ENCODE assay signal across 18 cellular contexts in genomic region chr7:136912339-136912738, GRCh38. TPM values are rescaled to one million over a fixed set of nuclear protein-coding genes. Genes with fewer than 3 reads are reported as not detected.
DNase-seq lines count a peak whose midpoint lies in the region; ATAC-seq, FAIRE-seq and TF ChIP-seq lines count a peak whose summit lies in the region.
"Had no signal": no experiment of that assay in that cellular context is flagged by ENCODE, and none has a peak within 500 bp of the region (broad histone marks: within the 10 kb centered on the region; RNA-seq: fewer than 3 reads in every experiment).

No MANE protein-coding gene starts in this region.

- H3K4me1 Mint-ChIP-seq in astrocyte (ENCODE audit: low read depth, unreplicated experiment) (no peaks in the 10 kb centered on the region), H9 (peaks cover 0 to 4% of the 10 kb centered on the region in 2 experiments; a peak in 2 of 4 replicates)
- no peaks in the 10 kb centered on the region for H3K4me1 Mint-ChIP-seq in effector memory CD8-positive, alpha-beta T cell (ENCODE audit: low read depth in 2 of 2)
- H3K4me1 Mint-ChIP-seq: CD4-positive, alpha-beta memory T cell had no signal

- no peak for DNase-seq in IMR-90
- peak; percentile 8 for DNase-seq in astrocyte (ENCODE audit: low read depth)
- DNase-seq in mesenchymal stem cell: peak; percentile 33
- DNase-seq in H9: no peak
- no peak for DNase-seq in effector memory CD8-positive, alpha-beta T cell
- DNase-seq in hypothalamus (lab: John Stamatoyannopoulos, UW): no peak
- DNase-seq: C1 segment of cervical spinal cord; Calu3; CD4-positive, alpha-beta memory T cell; COR-L47; DMS53; DMS79 treated with DMSO at 0.1 percent for 48 hours; GF-D8; GM23248; HCEC 1CT had no signal

- H3K56ac ChIP-seq in IMR-90 (ENCODE audit: extremely low read depth, insufficient read depth, low read length) (no peak overlapping the region), H9 (ENCODE audit: insufficient read length, low read depth, low read length) (no peak overlapping the region)

- H3K18ac ChIP-seq in IMR-90 (ENCODE audit: low read depth, low read length) (no peak overlapping the region), mesenchymal stem cell (ENCODE audit: low read depth in 1 of 2, low read length in 2 of 2) (no peak overlapping the region), H9 (ENCODE audit: insufficient read length, low read depth, low read length) (no peak overlapping the region)

- dilution Hi-C loops in IMR-90 (cut with HindIII; ENCODE audit: low sequenced_read_pairs, unreplicated experiment): no loop called here

- TF ChIP-seq CTCF in IMR-90 (conservative IDR thresholded peaks at IDR 0.05; ENCODE audit: low read depth, low read length) (no peak), astrocyte (IDR thresholded peaks at IDR 0.05; ENCODE audit: insufficient read depth, low read depth, low read length) (no peak), H9 (conservative IDR thresholded peaks at IDR 0.05) (no peak)

- H2BK5ac ChIP-seq in IMR-90 (ENCODE audit: low read depth, low read length, poor library complexity, severe bottlenecking) (peak overlapping the region; percentile 53), mesenchymal stem cell (ENCODE audit: low read depth, low read length, poor library complexity, severe bottlenecking) (no peak overlapping the region), H9 (ENCODE audit: insufficient read length, low read length) (no peak overlapping the region)

- H3K27me3 Mint-ChIP-seq in astrocyte (ENCODE audit: low read depth, unreplicated experiment): no peaks in the 10 kb centered on the region
- no peaks in the 10 kb centered on the region; the same call in 1 of the 2 replicates for H3K27me3 Mint-ChIP-seq in H9 (ENCODE audit: low read depth)
- no peaks in the 10 kb centered on the region for H3K27me3 Mint-ChIP-seq in effector memory CD8-positive, alpha-beta T cell
- H3K27me3 Mint-ChIP-seq: CD4-positive, alpha-beta memory T cell had no signal

- H4K5ac ChIP-seq in IMR-90 (ENCODE audit: low read depth, low read length): peak overlapping the region; percentile 84; the same call in 1 of the 2 replicates
- H4K5ac ChIP-seq in H9 (ENCODE audit: insufficient read length, low read depth, low read length): no peak overlapping the region

- no peak for FAIRE-seq in astrocyte (lab: Jason Lieb, UNC)
- FAIRE-seq: GM12891, GM18507 had no signal

- H3K4me1 ChIP-seq in IMR-90 (ENCODE audit: control insufficient read depth, insufficient read depth, low read length): peaks cover 3% of the 10 kb centered on the region
- H3K4me1 ChIP-seq in astrocyte (ENCODE audit: insufficient read depth, low read length): no peaks in the 10 kb centered on the region
- H3K4me1 ChIP-seq in mesenchymal stem cell (ENCODE audit: control insufficient read depth, insufficient read depth, low read depth, low read length): no peaks in the 10 kb centered on the region
- H3K4me1 ChIP-seq in H9 (ENCODE audit: insufficient read depth, low read length): no peaks in the 10 kb centered on the region

- H3K9me3 ChIP-seq in IMR-90 (ENCODE audit: control insufficient read depth, insufficient read depth, low read length) (no peaks in the 10 kb centered on the region), astrocyte (ENCODE audit: insufficient read depth, low read depth, low read length) (no peaks in the 10 kb centered on the region), mesenchymal stem cell (ENCODE audit: control insufficient read depth, low read length) (no peaks in the 10 kb centered on the region), H9 (ENCODE audit: control insufficient read depth, low read depth, low read length) (no peaks in the 10 kb centered on the region)

- H3K4ac ChIP-seq in IMR-90 (ENCODE audit: low read depth, low read length) (0 out of 2 replicates have a peak overlapping the region, but pooled peaks have one; percentile 4), mesenchymal stem cell (ENCODE audit: low read depth in 1 of 2, low read length in 2 of 2) (no peak overlapping the region), H9 (ENCODE audit: low read depth, low read length) (no peak overlapping the region)

- H3K9me3 Mint-ChIP-seq in astrocyte (ENCODE audit: unreplicated experiment) (no peaks in the 10 kb centered on the region), H9 (no peaks in the 10 kb centered on the region)
- peaks cover 0 to 6% of the 10 kb centered on the region in 2 donors for H3K9me3 Mint-ChIP-seq in effector memory CD8-positive, alpha-beta T cell

- H4K8ac ChIP-seq in IMR-90 (ENCODE audit: low read depth in 2 of 2, low read length in 2 of 2): peak overlapping the region; percentile 16 to 71; a peak in 3 of 4 replicates
- no peak overlapping the region for H4K8ac ChIP-seq in mesenchymal stem cell (ENCODE audit: low read length)
- H4K8ac ChIP-seq in H9 (replicated peaks; ENCODE audit: insufficient read length, low read depth, low read length): no peak overlapping the region

- 0 out of 2 replicates have a peak overlapping the region, but pooled peaks have one; percentile 32 for H2BK120ac ChIP-seq in IMR-90 (ENCODE audit: low read depth, low read length)
- no peak overlapping the region for H2BK120ac ChIP-seq in mesenchymal stem cell (ENCODE audit: low read depth, low read length)
- no peak overlapping the region for H2BK120ac ChIP-seq in H9 (ENCODE audit: low read depth, low read length, poor library complexity, severe bottlenecking)

- H3K36me3 Mint-ChIP-seq in astrocyte (ENCODE audit: low read depth, unreplicated experiment): no peaks in the 10 kb centered on the region
- H3K36me3 Mint-ChIP-seq in H9 (ENCODE audit: insufficient read depth in 1 of 3, low read depth in 3 of 3): no peaks in the 10 kb centered on the region
- no peaks in the 10 kb centered on the region for H3K36me3 Mint-ChIP-seq in effector memory CD8-positive, alpha-beta T cell (ENCODE audit: insufficient read depth)
- H3K36me3 Mint-ChIP-seq: CD4-positive, alpha-beta memory T cell had no signal

- TF ChIP-seq RAD21 in IMR-90 (IDR thresholded peaks at IDR 0.05; ENCODE audit: low read length): no peak

- no peaks in the 10 kb centered on the region for H3K23me2 ChIP-seq in H9 (ENCODE audit: insufficient read length, low read depth, low read length, poor library complexity, severe bottlenecking)

- H3K27ac Mint-ChIP-seq in astrocyte (ENCODE audit: unreplicated experiment): no peak overlapping the region
- no peak overlapping the region for H3K27ac Mint-ChIP-seq in H9
- no peak overlapping the region for H3K27ac Mint-ChIP-seq in effector memory CD8-positive, alpha-beta T cell
- H3K27ac Mint-ChIP-seq: CD4-positive, alpha-beta memory T cell had no signal

- no peak overlapping the region for H3T11ph ChIP-seq in H9 (ENCODE audit: low read length)

- TF ChIP-seq POLR2A in IMR-90 (IDR thresholded peaks at IDR 0.05; ENCODE audit: low read depth, low read length): no peak

- BruUV-seq in IMR-90 (replicated peaks; lab: Mats Ljungman, UMichigan): no TSS peak

- no CpG with 5 or more reads among the region's 3 CpGs for WGBS in IMR-90 (ENCODE audit: extremely low coverage in 2 of 2, insufficient read length in 1 of 2), 2 experiments
- 10% methylated on average over 2 of the region's 3 CpGs for WGBS in mesenchymal stem cell
- no CpG with 5 or more reads among the region's 3 CpGs for WGBS in H9 (ENCODE audit: extremely low coverage, insufficient read length, low lambda C conversion rate)

- no peak overlapping the region for H3K4me3 Mint-ChIP-seq in astrocyte (ENCODE audit: unreplicated experiment)
- no peak overlapping the region for H3K4me3 Mint-ChIP-seq in H9
- H3K4me3 Mint-ChIP-seq in effector memory CD8-positive, alpha-beta T cell: no peak overlapping the region
- H3K4me3 Mint-ChIP-seq: CD4-positive, alpha-beta memory T cell had no signal

- H3K9me1 ChIP-seq in IMR-90 (ENCODE audit: insufficient read depth, low read length): peaks cover 6% of the 10 kb centered on the region

- H3K4me2 ChIP-seq in IMR-90 (ENCODE audit: low read depth, low read length) (no peak overlapping the region), astrocyte (ENCODE audit: low read length) (no peak overlapping the region), mesenchymal stem cell (ENCODE audit: low read length, poor library complexity, severe bottlenecking) (no peak overlapping the region), H9 (ENCODE audit: insufficient read depth, insufficient read length, low read length) (no peak overlapping the region)

- POLR2A ChIA-PET in IMR-90 (lab: Charles Lee; ENCODE audit: unreplicated experiment): no interaction called here

- no peaks in the 10 kb centered on the region for H3K27me3 ChIP-seq in IMR-90 (ENCODE audit: control insufficient read depth, insufficient read depth, low read length)
- H3K27me3 ChIP-seq in astrocyte (ENCODE audit: insufficient read depth, low read length): no peaks in the 10 kb centered on the region
- no peaks in the 10 kb centered on the region for H3K27me3 ChIP-seq in mesenchymal stem cell (ENCODE audit: control insufficient read depth in 1 of 2, insufficient read depth in 1 of 2, low read length in 2 of 2)
- no peaks in the 10 kb centered on the region for H3K27me3 ChIP-seq in H9 (ENCODE audit: insufficient read depth, low read length)

- H4K20me1 ChIP-seq in IMR-90 (ENCODE audit: insufficient read depth, low read length) (peaks cover 14% of the 10 kb centered on the region; the same call in 1 of the 2 replicates), astrocyte (ENCODE audit: insufficient read depth, low read length) (no peaks in the 10 kb centered on the region), H9 (ENCODE audit: control insufficient read depth, insufficient read depth, insufficient read length) (no peaks in the 10 kb centered on the region)

- intact Hi-C loops in IMR-90 (cut with micrococcal nuclease): no loop called here

- peaks cover 13 to 63% of the 10 kb centered on the region in 2 experiments for H3K79me1 ChIP-seq in IMR-90 (ENCODE audit: low read depth in 1 of 2, low read length in 2 of 2)
- no peaks in the 10 kb centered on the region for H3K79me1 ChIP-seq in mesenchymal stem cell (replicated peaks; ENCODE audit: low read length, poor library complexity, severe bottlenecking)
- H3K79me1 ChIP-seq in H9 (ENCODE audit: insufficient read depth, low read depth, low read length, poor library complexity, severe bottlenecking): no peaks in the 10 kb centered on the region

- ATAC-seq in IMR-90 (ENCODE audit: low read depth): no peak
- no peak for ATAC-seq in effector memory CD8-positive, alpha-beta T cell (replicated peaks)

- no peak overlapping the region for H2BK15ac ChIP-seq in IMR-90 (ENCODE audit: low read depth, low read length)
- no peak overlapping the region for H2BK15ac ChIP-seq in mesenchymal stem cell (ENCODE audit: low read depth, poor library complexity, severe bottlenecking)
- H2BK15ac ChIP-seq in H9 (ENCODE audit: low read depth, low read length): no peak overlapping the region

- no peak overlapping the region for H3K4me3 ChIP-seq in IMR-90 (ENCODE audit: insufficient read depth, low read depth, low read length)
- no peak overlapping the region for H3K4me3 ChIP-seq in astrocyte (ENCODE audit: insufficient read depth, low read depth, low read length)
- no peak overlapping the region for H3K4me3 ChIP-seq in mesenchymal stem cell (ENCODE audit: insufficient read depth in 1 of 2, low read depth in 1 of 2, low read length in 2 of 2)
- H3K4me3 ChIP-seq: GM23248 had no signal

- H2AFZ ChIP-seq in IMR-90 (replicated peaks; ENCODE audit: low read length, poor library complexity) (no peak overlapping the region), astrocyte (ENCODE audit: low read depth, low read length) (no peak overlapping the region), mesenchymal stem cell (ENCODE audit: low read depth, low read length) (no peak overlapping the region), H9 (ENCODE audit: low read length) (no peak overlapping the region)
- H2AFZ ChIP-seq: GM23248 had no signal

- H3K27ac ChIP-seq in IMR-90 (ENCODE audit: insufficient read depth, low read length) (no peak overlapping the region; the same call in 1 of the 2 replicates), astrocyte (ENCODE audit: low read depth, low read length) (no peak overlapping the region), mesenchymal stem cell (ENCODE audit: low read length, poor library complexity, severe bottlenecking) (no peak overlapping the region), H9 (ENCODE audit: insufficient read length, low read depth, low read length) (no peak overlapping the region)
- H3K27ac ChIP-seq: GM23248 had no signal

- H2AK9ac ChIP-seq in IMR-90 (replicated peaks; ENCODE audit: low read depth, low read length, poor library complexity): no peak overlapping the region

- H3K9ac ChIP-seq in IMR-90 (ENCODE audit: low read depth, low read length) (no peak overlapping the region), astrocyte (ENCODE audit: low read length) (no peak overlapping the region), mesenchymal stem cell (ENCODE audit: low read length) (no peak overlapping the region), H9 (ENCODE audit: extremely low read depth, insufficient read length, low read length) (no peak overlapping the region)
- H3K9ac ChIP-seq: GM23248 had no signal

- no peak overlapping the region for H2BK12ac ChIP-seq in mesenchymal stem cell (ENCODE audit: low read length in 2 of 2)
- H2BK12ac ChIP-seq in H9 (ENCODE audit: insufficient read length, low read depth, low read length): no peak overlapping the region

- H3K23ac ChIP-seq in IMR-90 (ENCODE audit: low read depth, low read length) (peak overlapping the region; percentile 84; the same call in 1 of the 2 replicates), mesenchymal stem cell (ENCODE audit: low read length in 2 of 2) (no peak overlapping the region), H9 (ENCODE audit: insufficient read length, low read depth, low read length) (no peak overlapping the region)

- H3K36me3 ChIP-seq in IMR-90 (ENCODE audit: control insufficient read depth, insufficient read depth, low read length) (peaks cover 10% of the 10 kb centered on the region), astrocyte (ENCODE audit: insufficient read depth, low read length) (no peaks in the 10 kb centered on the region), mesenchymal stem cell (ENCODE audit: control insufficient read depth in 1 of 2, insufficient read depth in 2 of 2, low read depth in 1 of 2, low read length in 2 of 2) (no peaks in the 10 kb centered on the region)

- CTCF ChIA-PET in IMR-90 (lab: Yijun Ruan, JAX): no interaction called here

- H4K91ac ChIP-seq in IMR-90 (ENCODE audit: insufficient read depth, low read depth, low read length) (peak overlapping the region; percentile 33; the same call in 1 of the 2 replicates), mesenchymal stem cell (ENCODE audit: low read length) (no peak overlapping the region), H9 (ENCODE audit: insufficient read length, low read depth, low read length) (no peak overlapping the region)

- H2AK5ac ChIP-seq in IMR-90 (ENCODE audit: low read depth, low read length): 0 out of 2 replicates have a peak overlapping the region, but pooled peaks have one; percentile 70
- no peak overlapping the region for H2AK5ac ChIP-seq in mesenchymal stem cell (ENCODE audit: low read length, severe bottlenecking)
- H2AK5ac ChIP-seq in H9 (ENCODE audit: insufficient read length, low read length): no peak overlapping the region

- H2BK20ac ChIP-seq in IMR-90 (ENCODE audit: low read depth, low read length) (no peak overlapping the region), H9 (ENCODE audit: low read depth, low read length, poor library complexity, severe bottlenecking) (no peak overlapping the region)

- H3K79me2 ChIP-seq in astrocyte (ENCODE audit: insufficient read depth, low read length) (no peaks in the 10 kb centered on the region), H9 (ENCODE audit: insufficient read depth, low read length) (no peaks in the 10 kb centered on the region)

- H3K14ac ChIP-seq in IMR-90 (replicated peaks; ENCODE audit: low read depth, low read length) (no peak overlapping the region), mesenchymal stem cell (ENCODE audit: low read length in 2 of 2) (no peak overlapping the region), H9 (ENCODE audit: insufficient read depth, low read length) (no peak overlapping the region)

- in situ Hi-C loops in IMR-90 (cut with MboI; ENCODE audit: low sequenced_read_pairs): no loop called here

RNA-seq across cellular contexts. Expression of gene CHRM2, which starts 43.9 kb away (rescaled TPM):
- 144 and 184 TPM in 2 replicates for total RNA-seq in IMR-90 (2012; rRNA removed)
- polyA plus RNA-seq in IMR-90 (2012; rRNA removed): 77.9 and 79.3 TPM in 2 replicates
- polyA plus RNA-seq in IMR-90 (2012; cell fraction: cytosol; rRNA removed): 30.1 and 41.1 TPM in 2 replicates
- polyA plus RNA-seq in IMR-90 (2012; cell fraction: nucleus; rRNA removed; ENCODE audit: low replicate concordance): 75.4 and 103 TPM in 2 replicates
- total RNA-seq in astrocyte: not detected in 2 replicates
- 36.0 TPM for polyA plus RNA-seq in mesenchymal stem cell (2013, experiment 1 of 2)
- polyA plus RNA-seq in mesenchymal stem cell (2013, experiment 2 of 2): 35.0 TPM
- total RNA-seq in H9 (2021): not detected in 2 replicates
- total RNA-seq: A172; Calu3; CD4-positive, alpha-beta memory T cell had no signal
- polyA plus RNA-seq: CD4-positive, alpha-beta memory T cell had no signal

Comparison
In these comparisons a context has a peak if more than half of its experiments do, and no peak if none do; other contexts are left out.
1. DNase-seq: peak in astrocyte (single experiment) and mesenchymal stem cell (single experiment); none in IMR-90 (single experiment), H9 (single experiment), effector memory CD8-positive, alpha-beta T cell (0 of 3) and hypothalamus (0 of 51).
2. H4K8ac ChIP-seq: peak in IMR-90 (2 of 2); none in mesenchymal stem cell (single experiment) and H9 (single experiment).
3. RNA of gene CHRM2, which starts 43.9 kb away (total RNA-seq): 144 to 184 TPM in IMR-90; not detected in astrocyte and not detected in H9; every median in the first group is over 100 times any median in the second.